8 cellular contexts compared by ENCODE assay signal in genomic region chr4:139557506-139558110, GRCh38. TPM values are rescaled to one million over a fixed set of nuclear protein-coding genes. Genes with fewer than 3 reads are reported as not detected.
A peak's percentile ranks its signal among the peaks of the same experiment; 100 is the strongest.
DNase-seq lines count a peak whose midpoint lies in the region; ATAC-seq and TF ChIP-seq lines count a peak whose summit lies in the region.

No MANE protein-coding gene starts in this region.

- in situ Hi-C loops in GM23248 (cut with MboI) = no loop called here

- TF ChIP-seq EP300 in sigmoid colon (IDR thresholded peaks at IDR 0.05) = no peak

- H3K9ac ChIP-seq in GM23248 (peak overlapping the region; percentile 94; the same call in 1 of the 2 replicates), SK-N-MC (ENCODE audit: insufficient read length) (peak overlapping the region; percentile 90)

- H3K36me3 ChIP-seq in GM23248 (ENCODE audit: low read depth) = no peaks in the 10 kb centered on the region
- H3K36me3 ChIP-seq in SK-N-MC (ENCODE audit: insufficient read depth, low read length) = no peaks in the 10 kb centered on the region
- no peaks in the 10 kb centered on the region for H3K36me3 ChIP-seq in sigmoid colon

- WGBS in GM23248 (ENCODE audit: low coverage in 1 of 2, low lambda C conversion rate in 2 of 2, missing lambda C conversion rate in 2 of 2), 2 experiments = 47 to 49% methylated on average over 3 of the region's 3 CpGs
- 17 to 39% methylated on average over 3 of the region's 3 CpGs for WGBS in sigmoid colon, 2 donors

- intact Hi-C loops in sigmoid colon (cut with DNase I) = loop anchor here (5.0 to 10.0 kb wide), 5 partner anchors 60 to 817 kb away; partner anchors contain the start of genes MAML3, NAA15, NDUFC1 and SCOC

- H3K9me3 ChIP-seq in GM23248 (ENCODE audit: low read depth) (no peaks in the 10 kb centered on the region), SK-N-MC (ENCODE audit: low read depth, low read length) (no peaks in the 10 kb centered on the region), sigmoid colon (no peaks in the 10 kb centered on the region)

- no peaks in the 10 kb centered on the region for H3K9me2 ChIP-seq in GM23248 (ENCODE audit: insufficient read depth)

- H3K79me2 ChIP-seq in GM23248 (ENCODE audit: insufficient read depth) = peaks cover 24% of the 10 kb centered on the region

- H3K4me3 ChIP-seq in GM23248 = peak overlapping the region; percentile 88
- H3K4me3 ChIP-seq in SK-N-MC = peak overlapping the region; percentile 94
- peak overlapping the region; percentile 68 for H3K4me3 ChIP-seq in fibroblast of mammary gland (ENCODE audit: control insufficient read depth, low read depth, low read length)
- peak overlapping the region; percentile 71 to 91 (median 88) for H3K4me3 ChIP-seq in sigmoid colon

- DNase-seq in GM23248 (no peak), SK-N-MC (ENCODE audit: low read depth, low spot score) (no peak), fibroblast of mammary gland (ENCODE audit: low read depth) (no peak), sigmoid colon (no peak), NCI-H345 (lab: John Stamatoyannopoulos, UW) (no peak)

- peaks cover 23% of the 10 kb centered on the region for H3K27me3 ChIP-seq in GM23248 (replicated peaks; ENCODE audit: insufficient read depth)
- H3K27me3 ChIP-seq in sigmoid colon = no peaks in the 10 kb centered on the region

- peaks cover 14% of the 10 kb centered on the region for H3F3A ChIP-seq in GM23248 (ENCODE audit: insufficient read depth)

- H3K4me1 ChIP-seq in GM23248 (ENCODE audit: insufficient read depth) (peaks cover 19% of the 10 kb centered on the region), sigmoid colon (peaks cover 0 to 65% (median 56%) of the 10 kb centered on the region in 4 donors)

- H3K27ac ChIP-seq in GM23248 (no peak overlapping the region), SK-N-MC (peak overlapping the region; percentile 94), sigmoid colon (peak overlapping the region; percentile 94 to 99 (median 97))

- peak overlapping the region; percentile 92 for H2AFZ ChIP-seq in GM23248

- H4K20me1 ChIP-seq in GM23248 (ENCODE audit: insufficient read depth) = no peaks in the 10 kb centered on the region

- TF ChIP-seq CTCF in fibroblast of mammary gland (conservative IDR thresholded peaks at IDR 0.05; ENCODE audit: control insufficient read depth, insufficient read depth, low read depth, low read length) (no peak), sigmoid colon (IDR thresholded peaks at IDR 0.05) (no peak)

- peak overlapping the region; percentile 98 for H3K4me2 ChIP-seq in GM23248 (ENCODE audit: unreplicated experiment)

- ATAC-seq in HG03135 (IDR thresholded peaks at IDR 0.05; ENCODE audit: unreplicated experiment) (no peak), HG02571 (IDR thresholded peaks at IDR 0.05; ENCODE audit: unreplicated experiment) (no peak), HG03378 (IDR thresholded peaks at IDR 0.05; ENCODE audit: unreplicated experiment) (no peak)

- TF ChIP-seq POLR2A in sigmoid colon (IDR thresholded peaks at IDR 0.05) = no peak

RNA-seq across cellular contexts. Expression of gene SETD7, which starts 1.6 kb away (rescaled TPM):
- 82.5 and 101 TPM in 2 replicates for total RNA-seq in GM23248 (2014; rRNA removed; shearing (Covaris generic))
- polyA plus RNA-seq in GM23248 (2016; fragmentation: Nextera tagmentation; extraction: Ambion mirVana) = 31.6 and 34.0 TPM in 2 replicates
- 100 to 1,000 TPM in 1 of 4 donors, 10 to 100 TPM in 3; 79.2 to 102 (median 82.7) TPM for total RNA-seq in sigmoid colon
- polyA plus RNA-seq in sigmoid colon = 10 to 100 TPM in 2 of 3 donors, 1 to 10 TPM in 1; 7.9 to 18.6 (median 14.8) TPM
